In the genomic region with DNA sequence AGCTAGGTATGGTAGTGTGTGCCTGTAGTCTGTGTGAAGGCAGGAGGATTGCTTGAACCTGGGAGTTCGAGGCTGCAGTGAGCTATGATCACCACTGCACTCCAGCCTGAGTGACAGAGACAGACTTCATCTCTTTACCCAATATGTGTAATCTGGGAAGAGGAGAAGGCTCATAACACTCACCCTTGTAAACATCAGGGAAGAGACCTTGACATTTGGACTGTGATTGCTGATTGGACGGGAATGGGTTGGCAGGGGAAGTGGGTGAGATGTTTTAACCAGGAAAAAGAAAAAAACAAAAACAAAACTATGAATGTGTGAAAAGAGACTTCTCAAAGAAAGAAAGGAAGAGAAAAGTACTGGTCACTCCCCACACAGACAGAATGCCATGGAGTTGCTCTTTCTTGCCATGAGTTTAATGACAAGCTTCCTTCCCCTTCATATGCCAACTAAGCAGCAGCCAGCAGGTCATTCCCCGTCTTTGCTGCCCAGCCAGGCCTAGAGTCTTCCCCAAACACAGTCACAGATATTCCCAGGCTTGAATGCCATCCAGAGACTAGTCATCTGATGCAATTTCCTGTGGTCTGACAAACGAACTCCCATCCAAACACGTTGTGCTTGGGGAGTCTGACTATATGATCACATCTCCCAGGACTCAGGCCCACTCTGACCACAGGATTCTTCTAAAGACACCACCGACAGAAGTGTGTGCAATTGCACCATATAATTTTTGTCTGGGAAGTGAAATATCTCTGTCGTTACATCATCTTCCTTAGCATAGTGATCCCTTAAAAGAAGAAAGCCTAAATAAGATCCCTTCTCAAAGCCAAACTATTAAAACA, we compare ENCODE assay signal across 8 cellular contexts. TPM values are rescaled to one million over a fixed set of nuclear protein-coding genes. Genes with fewer than 3 reads are reported as not detected.
DNase-seq lines count a peak whose midpoint lies in the region; ATAC-seq, FAIRE-seq and TF ChIP-seq lines count a peak whose summit lies in the region.

No MANE protein-coding gene starts in this region.

- in situ Hi-C loops in G401 (cut with HindIII; ENCODE audit: low sequenced_read_pairs): no loop called here

- peaks cover 2 to 13% (median 4%) of the 10 kb centered on the region in 5 donors for H3K36me3 Mint-ChIP-seq in naive thymus-derived CD4-positive, alpha-beta T cell

- DNase-seq in GM12891 (ENCODE audit: insufficient read length, low spot score) (no peak), SJSA1 (ENCODE audit: low read depth in 1 of 2, low spot score in 2 of 2) (peak; percentile 89 to 91), epithelial cell of prostate (ENCODE audit: low read depth, low spot score) (peak; percentile 68), G401 (ENCODE audit: low spot score) (no peak), DMS114 treated with DMSO at 0.1 percent for 48 hours (lab: John Stamatoyannopoulos, UW; ENCODE audit: unreplicated experiment) (no peak), HT-29 (ENCODE audit: low spot score) (no peak)
- no peak for DNase-seq in naive thymus-derived CD4-positive, alpha-beta T cell

- H3K9me3 Mint-ChIP-seq in naive thymus-derived CD4-positive, alpha-beta T cell: peaks cover 0 to 4% (median 0%) of the 10 kb centered on the region in 11 donors

- H3K9me3 ChIP-seq in SJSA1 (replicated peaks): no peaks in the 10 kb centered on the region
- H3K9me3 ChIP-seq in naive thymus-derived CD4-positive, alpha-beta T cell (ENCODE audit: control insufficient read depth in 2 of 3, low read length in 3 of 3): no peaks in the 10 kb centered on the region

- H3K4me1 Mint-ChIP-seq in naive thymus-derived CD4-positive, alpha-beta T cell: peaks cover 32 to 52% (median 41%) of the 10 kb centered on the region in 7 donors

- H3K27ac Mint-ChIP-seq in naive thymus-derived CD4-positive, alpha-beta T cell: peak overlapping the region; percentile 24 to 100 (median 86)

- peaks cover 52% of the 10 kb centered on the region for H3K4me1 ChIP-seq in SJSA1 (replicated peaks)
- peaks cover 21 to 24% of the 10 kb centered on the region in 2 donors for H3K4me1 ChIP-seq in naive thymus-derived CD4-positive, alpha-beta T cell (ENCODE audit: control insufficient read depth in 2 of 2, insufficient read depth in 2 of 2, low read length in 2 of 2)

- H3K27me3 ChIP-seq in SJSA1 (replicated peaks): no peaks in the 10 kb centered on the region
- no peaks in the 10 kb centered on the region for H3K27me3 ChIP-seq in naive thymus-derived CD4-positive, alpha-beta T cell (ENCODE audit: control insufficient read depth in 2 of 2, insufficient read depth in 2 of 2, low read length in 2 of 2)

- peak overlapping the region; percentile 100 for H3K27ac ChIP-seq in SJSA1
- peak overlapping the region; percentile 93 for H3K27ac ChIP-seq in epithelial cell of prostate
- H3K27ac ChIP-seq in naive thymus-derived CD4-positive, alpha-beta T cell (ENCODE audit: low read depth, low read length): peak overlapping the region; percentile 26

- intact Hi-C loops in naive thymus-derived CD4-positive, alpha-beta T cell (cut with micrococcal nuclease): loop anchor here in 1 of 2 donors (10.0 kb wide), 1 partner anchor 263 kb away; a partner anchor contains a TSS

- H3K27me3 Mint-ChIP-seq in naive thymus-derived CD4-positive, alpha-beta T cell: peaks cover 0 to 22% (median 0%) of the 10 kb centered on the region in 5 donors

- H3K4me3 ChIP-seq in SJSA1: no peak overlapping the region
- H3K4me3 ChIP-seq in naive thymus-derived CD4-positive, alpha-beta T cell (ENCODE audit: low read length): no peak overlapping the region

- POLR2A ChIA-PET in naive thymus-derived CD4-positive, alpha-beta T cell (lab: Charles Lee): no interaction called here

- H3K4me3 Mint-ChIP-seq in naive thymus-derived CD4-positive, alpha-beta T cell: peak overlapping the region in 5 of 10 donors; percentile 12 to 66 (median 51)

- TF ChIP-seq POLR2A in GM12891 (IDR thresholded peaks at IDR 0.05; ENCODE audit: low read depth, low read length): no peak

- no peaks in the 10 kb centered on the region for H3K36me3 ChIP-seq in SJSA1
- no peaks in the 10 kb centered on the region for H3K36me3 ChIP-seq in naive thymus-derived CD4-positive, alpha-beta T cell (ENCODE audit: control insufficient read depth in 2 of 3, insufficient read depth in 3 of 3, low read length in 3 of 3)

- peak; percentile 32 for ATAC-seq in naive thymus-derived CD4-positive, alpha-beta T cell
- ATAC-seq in HG02884 (IDR thresholded peaks at IDR 0.05; ENCODE audit: unreplicated experiment): no peak

- CTCF ChIA-PET in naive thymus-derived CD4-positive, alpha-beta T cell (lab: Charles Lee): no interaction called here

- peak; percentile 75 for FAIRE-seq in GM12891 (lab: Jason Lieb, UNC)

TF ChIP-seq in GM12891, 5 proteins besides CTCF, POLR2A, EP300 and RAD21:
- TF ChIP-seq TAF1 (IDR thresholded peaks at IDR 0.05; ENCODE audit: low read depth, low read length) (no peak), PAX5 (IDR thresholded peaks at IDR 0.05; ENCODE audit: insufficient read depth, low read length, severe bottlenecking) (no peak), POLR2AphosphoS5 (IDR thresholded peaks at IDR 0.05; ENCODE audit: low read depth, low read length) (no peak), POU2F2 (IDR thresholded peaks at IDR 0.05; ENCODE audit: low read depth, low read length) (no peak), SPI1 (IDR thresholded peaks at IDR 0.05; ENCODE audit: low read depth, low read length) (no peak)

RNA-seq across cellular contexts. Expression of a gene that starts 3.6 kb away (rescaled TPM):
- polyA plus RNA-seq in GM12891 (2012; ENCODE audit: low read depth, missing spikeins): 33.0 TPM
- total RNA-seq in SJSA1 (2014; rRNA removed; shearing (Covaris generic)): 13.4 and 19.9 TPM in 2 replicates
- 100 to 1,000 TPM in 1 of 5 experiments, 10 to 100 TPM in 4; 36.3 to 475 (median 76.6) TPM for total RNA-seq in naive thymus-derived CD4-positive, alpha-beta T cell
- polyA plus RNA-seq in naive thymus-derived CD4-positive, alpha-beta T cell: 10 to 100 TPM; 28.1 to 53.4 TPM
- total RNA-seq in G401 (2014; rRNA removed; shearing (Covaris generic)): not detected in 2 replicates
- 1.5 and 2.2 TPM in 2 replicates for total RNA-seq in HT-29 (2014; rRNA removed; shearing (Covaris generic))

RNA-seq across cellular contexts. Expression of a gene that starts 23.7 kb away (rescaled TPM):
- polyA plus RNA-seq in GM12891 (2012; ENCODE audit: low read depth, missing spikeins): not detected
- total RNA-seq in SJSA1 (2014; rRNA removed; shearing (Covaris generic)): 0.87 TPM in 1 of 2 replicates, not detected in the other
- 1 to 10 TPM in 1 of 5 experiments, under 1 TPM in 4; 0.30 to 7.4 (median 0.66) TPM for total RNA-seq in naive thymus-derived CD4-positive, alpha-beta T cell
- polyA plus RNA-seq in naive thymus-derived CD4-positive, alpha-beta T cell: under 1 TPM; 0.27 to 0.38 TPM
- total RNA-seq in G401 (2014; rRNA removed; shearing (Covaris generic)): not detected in 2 replicates
- not detected in 2 replicates for total RNA-seq in HT-29 (2014; rRNA removed; shearing (Covaris generic))

RNA-seq across cellular contexts. Expression of a gene that starts 39.1 kb away (rescaled TPM):
- polyA plus RNA-seq in GM12891 (2012; ENCODE audit: low read depth, missing spikeins): 0.05 TPM
- not detected in 2 replicates for total RNA-seq in SJSA1 (2014; rRNA removed; shearing (Covaris generic))
- total RNA-seq in naive thymus-derived CD4-positive, alpha-beta T cell: not detected
- not detected for polyA plus RNA-seq in naive thymus-derived CD4-positive, alpha-beta T cell
- not detected in 2 replicates for total RNA-seq in G401 (2014; rRNA removed; shearing (Covaris generic))
- not detected in 2 replicates for total RNA-seq in HT-29 (2014; rRNA removed; shearing (Covaris generic))

Comparison
In these comparisons a context has a peak if more than half of its experiments do, and no peak if none do; other contexts are left out.
1. DNase-seq: peak in SJSA1 (2 of 2) and epithelial cell of prostate (single experiment); none in GM12891 (single experiment), naive thymus-derived CD4-positive, alpha-beta T cell (0 of 9), G401 (single experiment), DMS114 treated with DMSO at 0.1 percent for 48 hours (single experiment) and HT-29 (single experiment).
2. H3K27ac ChIP-seq: peak in every context shown above with its lines; median percentile 100 in SJSA1; 93 in epithelial cell of prostate; 26 in naive thymus-derived CD4-positive, alpha-beta T cell.